1 cellular context compared by ENCODE assay signal in the genomic region with DNA sequence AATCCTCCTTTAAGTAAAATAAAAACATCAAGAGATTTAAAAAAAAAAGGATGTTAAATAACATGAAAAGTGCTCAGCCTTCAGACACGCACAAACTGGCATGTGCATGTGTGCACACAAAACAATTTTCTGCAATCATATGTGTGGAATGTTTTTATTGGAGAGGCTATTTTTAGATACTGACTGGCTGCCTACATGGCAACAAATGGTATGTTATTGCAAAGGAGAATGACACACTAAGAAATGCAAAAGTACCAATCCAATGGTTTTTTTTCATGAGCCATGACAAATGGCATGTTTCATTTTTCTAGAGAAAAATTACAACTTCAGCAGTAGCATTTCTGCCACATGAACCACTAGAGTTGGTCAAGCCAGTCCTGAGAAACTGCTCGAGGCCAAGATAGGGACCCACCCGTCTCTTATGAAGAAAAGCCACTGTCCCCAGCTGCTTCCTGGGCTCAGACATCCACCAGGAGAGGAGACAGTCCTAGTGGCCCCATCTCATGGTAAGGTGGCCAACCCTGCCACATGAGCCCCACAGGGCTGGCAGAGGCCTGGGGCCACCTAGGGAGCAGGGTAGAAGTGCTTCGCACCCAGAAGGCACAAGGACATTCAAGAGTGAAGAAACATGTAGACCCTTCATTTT.
TF ChIP-seq lines count a peak whose summit lies in the region.

No MANE protein-coding gene starts in this region.

TF ChIP-seq in GM23338, 12 proteins besides CTCF, POLR2A, EP300 and RAD21 (continued from another document):
- TF ChIP-seq, protein P1, sequence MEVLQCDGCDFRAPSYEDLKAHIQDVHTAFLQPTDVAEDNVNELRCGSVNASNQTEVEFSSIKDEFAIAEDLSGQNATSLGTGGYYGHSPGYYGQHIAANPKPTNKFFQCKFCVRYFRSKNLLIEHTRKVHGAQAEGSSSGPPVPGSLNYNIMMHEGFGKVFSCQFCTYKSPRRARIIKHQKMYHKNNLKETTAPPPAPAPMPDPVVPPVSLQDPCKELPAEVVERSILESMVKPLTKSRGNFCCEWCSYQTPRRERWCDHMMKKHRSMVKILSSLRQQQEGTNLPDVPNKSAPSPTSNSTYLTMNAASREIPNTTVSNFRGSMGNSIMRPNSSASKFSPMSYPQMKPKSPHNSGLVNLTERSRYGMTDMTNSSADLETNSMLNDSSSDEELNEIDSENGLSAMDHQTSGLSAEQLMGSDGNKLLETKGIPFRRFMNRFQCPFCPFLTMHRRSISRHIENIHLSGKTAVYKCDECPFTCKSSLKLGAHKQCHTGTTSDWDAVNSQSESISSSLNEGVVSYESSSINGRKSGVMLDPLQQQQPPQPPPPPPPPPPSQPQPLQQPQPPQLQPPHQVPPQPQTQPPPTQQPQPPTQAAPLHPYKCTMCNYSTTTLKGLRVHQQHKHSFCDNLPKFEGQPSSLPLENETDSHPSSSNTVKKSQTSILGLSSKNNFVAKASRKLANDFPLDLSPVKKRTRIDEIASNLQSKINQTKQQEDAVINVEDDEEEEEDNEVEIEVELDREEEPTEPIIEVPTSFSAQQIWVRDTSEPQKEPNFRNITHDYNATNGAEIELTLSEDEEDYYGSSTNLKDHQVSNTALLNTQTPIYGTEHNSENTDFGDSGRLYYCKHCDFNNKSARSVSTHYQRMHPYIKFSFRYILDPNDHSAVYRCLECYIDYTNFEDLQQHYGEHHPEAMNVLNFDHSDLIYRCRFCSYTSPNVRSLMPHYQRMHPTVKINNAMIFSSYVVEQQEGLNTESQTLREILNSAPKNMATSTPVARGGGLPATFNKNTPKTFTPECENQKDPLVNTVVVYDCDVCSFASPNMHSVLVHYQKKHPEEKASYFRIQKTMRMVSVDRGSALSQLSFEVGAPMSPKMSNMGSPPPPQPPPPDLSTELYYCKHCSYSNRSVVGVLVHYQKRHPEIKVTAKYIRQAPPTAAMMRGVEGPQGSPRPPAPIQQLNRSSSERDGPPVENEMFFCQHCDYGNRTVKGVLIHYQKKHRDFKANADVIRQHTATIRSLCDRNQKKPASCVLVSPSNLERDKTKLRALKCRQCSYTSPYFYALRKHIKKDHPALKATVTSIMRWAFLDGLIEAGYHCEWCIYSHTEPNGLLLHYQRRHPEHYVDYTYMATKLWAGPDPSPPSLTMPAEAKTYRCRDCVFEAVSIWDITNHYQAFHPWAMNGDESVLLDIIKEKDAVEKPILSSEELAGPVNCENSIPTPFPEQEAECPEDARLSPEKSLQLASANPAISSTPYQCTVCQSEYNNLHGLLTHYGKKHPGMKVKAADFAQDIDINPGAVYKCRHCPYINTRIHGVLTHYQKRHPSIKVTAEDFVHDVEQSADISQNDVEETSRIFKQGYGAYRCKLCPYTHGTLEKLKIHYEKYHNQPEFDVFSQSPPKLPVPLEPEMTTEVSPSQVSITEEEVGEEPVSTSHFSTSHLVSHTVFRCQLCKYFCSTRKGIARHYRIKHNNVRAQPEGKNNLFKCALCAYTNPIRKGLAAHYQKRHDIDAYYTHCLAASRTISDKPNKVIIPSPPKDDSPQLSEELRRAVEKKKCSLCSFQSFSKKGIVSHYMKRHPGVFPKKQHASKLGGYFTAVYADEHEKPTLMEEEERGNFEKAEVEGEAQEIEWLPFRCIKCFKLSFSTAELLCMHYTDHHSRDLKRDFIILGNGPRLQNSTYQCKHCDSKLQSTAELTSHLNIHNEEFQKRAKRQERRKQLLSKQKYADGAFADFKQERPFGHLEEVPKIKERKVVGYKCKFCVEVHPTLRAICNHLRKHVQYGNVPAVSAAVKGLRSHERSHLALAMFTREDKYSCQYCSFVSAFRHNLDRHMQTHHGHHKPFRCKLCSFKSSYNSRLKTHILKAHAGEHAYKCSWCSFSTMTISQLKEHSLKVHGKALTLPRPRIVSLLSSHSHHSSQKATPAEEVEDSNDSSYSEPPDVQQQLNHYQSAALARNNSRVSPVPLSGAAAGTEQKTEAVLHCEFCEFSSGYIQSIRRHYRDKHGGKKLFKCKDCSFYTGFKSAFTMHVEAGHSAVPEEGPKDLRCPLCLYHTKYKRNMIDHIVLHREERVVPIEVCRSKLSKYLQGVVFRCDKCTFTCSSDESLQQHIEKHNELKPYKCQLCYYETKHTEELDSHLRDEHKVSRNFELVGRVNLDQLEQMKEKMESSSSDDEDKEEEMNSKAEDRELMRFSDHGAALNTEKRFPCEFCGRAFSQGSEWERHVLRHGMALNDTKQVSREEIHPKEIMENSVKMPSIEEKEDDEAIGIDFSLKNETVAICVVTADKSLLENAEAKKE (CRISPR knock-in tag; IDR thresholded peaks at IDR 0.05) = no peak
